ENCODE assay signal across 1 cellular context in the genomic region with DNA sequence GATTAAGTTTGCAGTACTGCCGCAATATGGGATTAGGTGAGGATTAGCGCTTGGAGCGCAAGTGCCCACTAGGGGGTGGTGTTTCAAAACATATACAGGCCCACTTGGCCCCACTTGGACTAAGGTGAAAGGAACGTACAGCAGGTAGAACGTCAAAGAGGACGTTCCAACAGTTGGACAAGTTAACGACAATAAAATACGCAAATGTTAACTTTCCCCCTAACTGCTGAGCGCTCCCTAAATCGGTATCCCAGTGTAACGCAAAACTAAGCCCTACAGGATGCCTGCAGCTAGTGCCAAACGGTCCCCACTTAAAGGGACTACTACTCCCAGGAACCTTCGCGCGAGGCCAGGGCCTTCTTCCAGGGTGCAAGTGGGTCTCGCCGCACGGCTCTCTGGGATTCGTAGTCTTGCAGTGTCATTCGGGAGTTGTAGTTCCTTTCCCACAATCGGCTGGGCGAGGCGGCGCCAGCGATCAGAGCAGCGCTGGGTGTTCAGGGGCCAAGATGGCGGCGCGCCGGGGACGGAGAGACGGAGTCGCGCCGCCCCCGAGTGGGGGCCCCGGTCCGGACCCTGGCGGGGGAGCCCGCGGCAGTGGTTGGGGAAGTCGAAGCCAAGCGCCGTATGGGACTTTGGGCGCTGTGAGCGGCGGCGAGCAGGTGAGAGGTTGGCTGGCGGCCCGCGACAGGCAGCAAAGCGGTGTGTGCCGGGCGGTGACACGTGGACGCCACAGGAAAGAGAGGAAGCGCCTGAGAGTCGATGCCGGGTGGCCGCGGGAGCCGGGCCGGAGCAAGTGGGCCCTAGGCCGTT.
TF ChIP-seq lines count a peak whose summit lies in the region.

Gene PPRC1 (plus strand): TSS at position 478 of the 810 bp plus-strand sequence. CDS start 29 bp downstream, at position 507.

TF ChIP-seq in HepG2, 621 proteins besides CTCF, POLR2A, EP300 and RAD21 (continues in another document):
- TF ChIP-seq ZNF3 (CRISPR knock-in tag; IDR thresholded peaks at IDR 0.05): no peak
- peak; percentile 78; the same call in 1 of the 2 replicates for TF ChIP-seq KDM5A (IDR thresholded peaks at IDR 0.05; ENCODE audit: borderline replicate concordance, low read length)
- peak; percentile 60; the same call in 1 of the 2 replicates for TF ChIP-seq REPIN1 (CRISPR knock-in tag; IDR thresholded peaks at IDR 0.05; ENCODE audit: borderline replicate concordance, low read depth)
- peak; percentile 64; the same call in 1 of the 2 replicates for TF ChIP-seq TRAFD1 (CRISPR knock-in tag; IDR thresholded peaks at IDR 0.05; ENCODE audit: borderline replicate concordance)
- 0 out of 2 replicates have a peak, but pooled peaks have one; percentile 18 for TF ChIP-seq CENPBD1 (CRISPR knock-in tag; IDR thresholded peaks at IDR 0.05; ENCODE audit: borderline replicate concordance, low read depth)
- TF ChIP-seq ZNF496 (CRISPR knock-in tag; IDR thresholded peaks at IDR 0.05; ENCODE audit: insufficient replicate concordance): no peak
- TF ChIP-seq SUZ12 (IDR thresholded peaks at IDR 0.05; ENCODE audit: low read depth, low read length): peak; percentile 95
- peak; percentile 43 for TF ChIP-seq U2AF1 (optimal IDR thresholded peaks at IDR 0.05; ENCODE audit: low read depth, low read length)
- peak; percentile 59; the same call in 1 of the 2 replicates for TF ChIP-seq ZSCAN9 (CRISPR knock-in tag; IDR thresholded peaks at IDR 0.05; ENCODE audit: borderline replicate concordance)
- peak; percentile 88; the same call in 1 of the 2 replicates for TF ChIP-seq PHF8 (CRISPR knock-in tag; IDR thresholded peaks at IDR 0.05)
- TF ChIP-seq ZBTB7A (CRISPR knock-in tag; IDR thresholded peaks at IDR 0.05): peak; percentile 44
- TF ChIP-seq AGO2 (optimal IDR thresholded peaks at IDR 0.05; ENCODE audit: low read depth, low read length): peak; percentile 83
- no peak for TF ChIP-seq MEIS2 (CRISPR knock-in tag; IDR thresholded peaks at IDR 0.05)
- TF ChIP-seq POLR2G (IDR thresholded peaks at IDR 0.05; ENCODE audit: low read depth, low read length): peak; percentile 96
- TF ChIP-seq POLR2AphosphoS2 (IDR thresholded peaks at IDR 0.05; ENCODE audit: low read depth, low read length): no peak
- no peak for TF ChIP-seq ZNF674 (CRISPR knock-in tag; IDR thresholded peaks at IDR 0.05; ENCODE audit: low read depth)
- peak; percentile 84; the same call in 1 of the 2 replicates for TF ChIP-seq ZBED4 (CRISPR knock-in tag; IDR thresholded peaks at IDR 0.05; ENCODE audit: borderline replicate concordance)
- 0 out of 2 replicates have a peak, but pooled peaks have one; percentile 26 for TF ChIP-seq ZKSCAN8 (CRISPR knock-in tag; IDR thresholded peaks at IDR 0.05; ENCODE audit: borderline replicate concordance)
- 0 out of 2 replicates have a peak, but pooled peaks have one; percentile 22 for TF ChIP-seq RFX5 (IDR thresholded peaks at IDR 0.05; ENCODE audit: low read depth, low read length)
- peak; percentile 99 for TF ChIP-seq CREM (IDR thresholded peaks at IDR 0.05)
- TF ChIP-seq CREM (CRISPR knock-in tag; IDR thresholded peaks at IDR 0.05): no peak
- TF ChIP-seq MBNL3 (CRISPR knock-in tag; conservative IDR thresholded peaks at IDR 0.05): no peak
- TF ChIP-seq NFYB (CRISPR knock-in tag; IDR thresholded peaks at IDR 0.05): peak; percentile 72
- TF ChIP-seq MAX (IDR thresholded peaks at IDR 0.05): peak; percentile 76; the same call in 1 of the 2 replicates
- TF ChIP-seq ZFYVE20 (CRISPR knock-in tag; IDR thresholded peaks at IDR 0.05; ENCODE audit: borderline replicate concordance, low read depth): no peak
- TF ChIP-seq ZNF772 (CRISPR knock-in tag; IDR thresholded peaks at IDR 0.05): no peak; the same call in 1 of the 2 replicates
- TF ChIP-seq, protein P1, sequence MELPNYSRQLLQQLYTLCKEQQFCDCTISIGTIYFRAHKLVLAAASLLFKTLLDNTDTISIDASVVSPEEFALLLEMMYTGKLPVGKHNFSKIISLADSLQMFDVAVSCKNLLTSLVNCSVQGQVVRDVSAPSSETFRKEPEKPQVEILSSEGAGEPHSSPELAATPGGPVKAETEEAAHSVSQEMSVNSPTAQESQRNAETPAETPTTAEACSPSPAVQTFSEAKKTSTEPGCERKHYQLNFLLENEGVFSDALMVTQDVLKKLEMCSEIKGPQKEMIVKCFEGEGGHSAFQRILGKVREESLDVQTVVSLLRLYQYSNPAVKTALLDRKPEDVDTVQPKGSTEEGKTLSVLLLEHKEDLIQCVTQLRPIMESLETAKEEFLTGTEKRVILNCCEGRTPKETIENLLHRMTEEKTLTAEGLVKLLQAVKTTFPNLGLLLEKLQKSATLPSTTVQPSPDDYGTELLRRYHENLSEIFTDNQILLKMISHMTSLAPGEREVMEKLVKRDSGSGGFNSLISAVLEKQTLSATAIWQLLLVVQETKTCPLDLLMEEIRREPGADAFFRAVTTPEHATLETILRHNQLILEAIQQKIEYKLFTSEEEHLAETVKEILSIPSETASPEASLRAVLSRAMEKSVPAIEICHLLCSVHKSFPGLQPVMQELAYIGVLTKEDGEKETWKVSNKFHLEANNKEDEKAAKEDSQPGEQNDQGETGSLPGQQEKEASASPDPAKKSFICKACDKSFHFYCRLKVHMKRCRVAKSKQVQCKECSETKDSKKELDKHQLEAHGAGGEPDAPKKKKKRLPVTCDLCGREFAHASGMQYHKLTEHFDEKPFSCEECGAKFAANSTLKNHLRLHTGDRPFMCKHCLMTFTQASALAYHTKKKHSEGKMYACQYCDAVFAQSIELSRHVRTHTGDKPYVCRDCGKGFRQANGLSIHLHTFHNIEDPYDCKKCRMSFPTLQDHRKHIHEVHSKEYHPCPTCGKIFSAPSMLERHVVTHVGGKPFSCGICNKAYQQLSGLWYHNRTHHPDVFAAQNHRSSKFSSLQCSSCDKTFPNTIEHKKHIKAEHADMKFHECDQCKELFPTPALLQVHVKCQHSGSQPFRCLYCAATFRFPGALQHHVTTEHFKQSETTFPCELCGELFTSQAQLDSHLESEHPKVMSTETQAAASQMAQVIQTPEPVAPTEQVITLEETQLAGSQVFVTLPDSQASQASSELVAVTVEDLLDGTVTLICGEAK (IDR thresholded peaks at IDR 0.05): no peak
- TF ChIP-seq, protein P1 (CRISPR knock-in tag; IDR thresholded peaks at IDR 0.05): peak; percentile 36; the same call in 1 of the 2 replicates
- no peak; the same call in 1 of the 2 replicates for TF ChIP-seq ZNF234 (CRISPR knock-in tag; conservative IDR thresholded peaks at IDR 0.05)
- TF ChIP-seq, protein P2, sequence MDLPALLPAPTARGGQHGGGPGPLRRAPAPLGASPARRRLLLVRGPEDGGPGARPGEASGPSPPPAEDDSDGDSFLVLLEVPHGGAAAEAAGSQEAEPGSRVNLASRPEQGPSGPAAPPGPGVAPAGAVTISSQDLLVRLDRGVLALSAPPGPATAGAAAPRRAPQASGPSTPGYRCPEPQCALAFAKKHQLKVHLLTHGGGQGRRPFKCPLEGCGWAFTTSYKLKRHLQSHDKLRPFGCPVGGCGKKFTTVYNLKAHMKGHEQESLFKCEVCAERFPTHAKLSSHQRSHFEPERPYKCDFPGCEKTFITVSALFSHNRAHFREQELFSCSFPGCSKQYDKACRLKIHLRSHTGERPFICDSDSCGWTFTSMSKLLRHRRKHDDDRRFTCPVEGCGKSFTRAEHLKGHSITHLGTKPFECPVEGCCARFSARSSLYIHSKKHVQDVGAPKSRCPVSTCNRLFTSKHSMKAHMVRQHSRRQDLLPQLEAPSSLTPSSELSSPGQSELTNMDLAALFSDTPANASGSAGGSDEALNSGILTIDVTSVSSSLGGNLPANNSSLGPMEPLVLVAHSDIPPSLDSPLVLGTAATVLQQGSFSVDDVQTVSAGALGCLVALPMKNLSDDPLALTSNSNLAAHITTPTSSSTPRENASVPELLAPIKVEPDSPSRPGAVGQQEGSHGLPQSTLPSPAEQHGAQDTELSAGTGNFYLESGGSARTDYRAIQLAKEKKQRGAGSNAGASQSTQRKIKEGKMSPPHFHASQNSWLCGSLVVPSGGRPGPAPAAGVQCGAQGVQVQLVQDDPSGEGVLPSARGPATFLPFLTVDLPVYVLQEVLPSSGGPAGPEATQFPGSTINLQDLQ (CRISPR knock-in tag; IDR thresholded peaks at IDR 0.05): 0 out of 2 replicates have a peak, but pooled peaks have one; percentile 14
- TF ChIP-seq DNMT1 (CRISPR knock-in tag; IDR thresholded peaks at IDR 0.05): 0 out of 2 replicates have a peak, but pooled peaks have one; percentile 19
- TF ChIP-seq, protein P3, sequence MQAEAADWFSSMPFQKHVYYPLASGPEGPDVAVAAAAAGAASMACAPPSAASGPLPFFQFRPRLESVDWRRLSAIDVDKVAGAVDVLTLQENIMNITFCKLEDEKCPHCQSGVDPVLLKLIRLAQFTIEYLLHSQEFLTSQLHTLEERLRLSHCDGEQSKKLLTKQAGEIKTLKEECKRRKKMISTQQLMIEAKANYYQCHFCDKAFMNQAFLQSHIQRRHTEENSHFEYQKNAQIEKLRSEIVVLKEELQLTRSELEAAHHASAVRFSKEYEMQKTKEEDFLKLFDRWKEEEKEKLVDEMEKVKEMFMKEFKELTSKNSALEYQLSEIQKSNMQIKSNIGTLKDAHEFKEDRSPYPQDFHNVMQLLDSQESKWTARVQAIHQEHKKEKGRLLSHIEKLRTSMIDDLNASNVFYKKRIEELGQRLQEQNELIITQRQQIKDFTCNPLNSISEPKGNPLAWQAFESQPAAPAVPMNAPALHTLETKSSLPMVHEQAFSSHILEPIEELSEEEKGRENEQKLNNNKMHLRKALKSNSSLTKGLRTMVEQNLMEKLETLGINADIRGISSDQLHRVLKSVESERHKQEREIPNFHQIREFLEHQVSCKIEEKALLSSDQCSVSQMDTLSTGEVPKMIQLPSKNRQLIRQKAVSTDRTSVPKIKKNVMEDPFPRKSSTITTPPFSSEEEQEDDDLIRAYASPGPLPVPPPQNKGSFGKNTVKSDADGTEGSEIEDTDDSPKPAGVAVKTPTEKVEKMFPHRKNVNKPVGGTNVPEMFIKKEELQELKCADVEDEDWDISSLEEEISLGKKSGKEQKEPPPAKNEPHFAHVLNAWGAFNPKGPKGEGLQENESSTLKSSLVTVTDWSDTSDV (CRISPR knock-in tag; IDR thresholded peaks at IDR 0.05): no peak
